In genomic region chr5:109585012-109585599, GRCh38 we compare ENCODE assay signal across 18 cellular contexts.
DNase-seq lines count a peak whose midpoint lies in the region; ATAC-seq and TF ChIP-seq lines count a peak whose summit lies in the region.
"Had no signal": no experiment of that assay in that cellular context is flagged by ENCODE, and none has a peak within 500 bp of the region (broad histone marks: within the 10 kb centered on the region; RNA-seq: fewer than 3 reads in every experiment).

No MANE protein-coding gene starts in this region.

- ATAC-seq in GM21447 (IDR thresholded peaks at IDR 0.05; ENCODE audit: unreplicated experiment), result no peak
- ATAC-seq: naive thymus-derived CD8-positive, alpha-beta T cell; WTC11 had no signal

- DNase-seq in ELR (ENCODE audit: low read depth) (peak; percentile 40), NCI-H226 (peak; percentile 78), fibroblast of pulmonary artery (ENCODE audit: low read depth) (peak; percentile 69), retinal pigment epithelial cell (ENCODE audit: low read depth) (peak; percentile 28), activated gamma-delta T cell (lab: John Stamatoyannopoulos, UW) (no peak)
- no peak for DNase-seq in activated T-cell treated with anti-CD3 and anti-CD28 coated beads, Interleukin-2, amount 50 U/mL, for 48 hours
- DNase-seq: amygdala; C1 segment of cervical spinal cord; DMS153; H7; MV-4-11; naive thymus-derived CD8-positive, alpha-beta T cell; NCI-H2081; NCI-H748 treated with DMSO at 0.1 percent for 48 hours; stomach had no signal

- H3K4me3 ChIP-seq in fibroblast of pulmonary artery (replicated peaks; ENCODE audit: low read depth, low read length) (no peak overlapping the region), retinal pigment epithelial cell (ENCODE audit: low read length) (no peak overlapping the region)
- H3K4me3 ChIP-seq: coronary artery, stomach had no signal

- TF ChIP-seq CTCF in fibroblast of pulmonary artery (IDR thresholded peaks at IDR 0.05; ENCODE audit: low read length, missing control alignments) (no peak), retinal pigment epithelial cell (conservative IDR thresholded peaks at IDR 0.05; ENCODE audit: low read depth, low read length) (no peak)

Comparison
In these comparisons a context has a peak if more than half of its experiments do, and no peak if none do; other contexts are left out.
1. DNase-seq: peak in ELR (single experiment), NCI-H226 (single experiment), fibroblast of pulmonary artery (single experiment) and retinal pigment epithelial cell (single experiment); none in activated T-cell treated with anti-CD3 and anti-CD28 coated beads, Interleukin-2, amount 50 U/mL, for 48 hours (0 of 2) and activated gamma-delta T cell (single experiment).